Comparison of ENCODE assay signal across 1 cellular context in genomic region chr20:33005132-33005566, GRCh38.
TF ChIP-seq lines count a peak whose summit lies in the region.

No MANE protein-coding gene starts in this region.

TF ChIP-seq in endothelial cell of umbilical vein, 7 proteins besides CTCF, POLR2A, EP300 and RAD21:
- no peak for TF ChIP-seq MAX (IDR thresholded peaks at IDR 0.05; ENCODE audit: insufficient read depth, insufficient read length)
- no peak for TF ChIP-seq POLR2AphosphoS5 (IDR thresholded peaks at IDR 0.05; ENCODE audit: insufficient read depth, low read depth, low read length)
- no peak for TF ChIP-seq MYC (IDR thresholded peaks at IDR 0.05; ENCODE audit: low read depth, low read length)
- no peak for TF ChIP-seq FOS (IDR thresholded peaks at IDR 0.05; ENCODE audit: borderline replicate concordance, insufficient read depth, low read length)
- TF ChIP-seq GATA2 (IDR thresholded peaks at IDR 0.05; ENCODE audit: insufficient read depth, insufficient read length, low read depth, low read length): no peak
- TF ChIP-seq EZH2 (IDR thresholded peaks at IDR 0.05; ENCODE audit: borderline replicate concordance, low read depth, low read length, severe bottlenecking): no peak
- no peak for TF ChIP-seq JUN (IDR thresholded peaks at IDR 0.05; ENCODE audit: borderline replicate concordance, insufficient read depth, insufficient read length, low read depth)
